In the genomic region with DNA sequence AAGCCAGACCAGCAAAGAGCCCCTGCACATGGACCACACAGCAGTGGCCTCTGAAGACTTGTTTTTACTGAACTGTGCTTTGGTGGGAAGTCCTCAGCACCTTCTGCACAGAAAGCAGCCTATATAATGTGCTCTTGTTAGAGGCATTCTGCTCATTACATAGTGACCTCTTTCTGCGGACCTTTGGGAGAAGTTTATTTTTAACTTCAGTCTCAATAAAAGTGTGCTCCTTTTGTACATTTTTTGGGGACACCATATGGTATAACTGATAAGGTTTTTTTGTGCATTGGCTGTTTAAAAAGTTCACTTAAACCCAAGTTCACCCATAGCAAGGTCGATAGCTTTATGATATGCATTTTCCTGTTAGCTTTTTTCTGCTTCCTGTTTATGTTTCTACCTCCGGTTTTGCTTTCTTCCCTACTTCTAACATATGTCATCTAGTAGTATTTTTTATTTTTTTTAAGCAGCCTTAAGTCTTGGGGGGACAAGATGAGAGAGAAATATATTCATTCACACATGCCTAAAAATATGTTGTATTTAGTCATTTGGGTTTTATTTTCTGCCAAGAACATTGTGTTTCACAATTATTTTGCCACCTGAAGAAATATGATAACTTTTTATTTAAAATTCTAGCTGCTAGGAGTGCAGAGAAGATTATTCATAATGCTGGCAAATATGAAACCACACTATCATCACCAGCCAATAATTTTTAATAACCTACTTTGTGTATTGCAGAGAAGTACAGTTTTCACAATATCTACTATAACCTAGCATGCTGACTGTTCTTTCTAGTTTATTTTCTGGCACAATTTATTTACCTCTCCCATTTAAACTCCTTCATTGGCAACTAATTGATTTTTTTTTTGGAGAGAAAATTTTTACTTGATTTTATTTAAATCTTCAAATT, we compare ENCODE assay signal across 13 cellular contexts. TPM values are rescaled to one million over a fixed set of nuclear protein-coding genes. Genes with fewer than 3 reads are reported as not detected.
DNase-seq lines count a peak whose midpoint lies in the region; ATAC-seq, FAIRE-seq and TF ChIP-seq lines count a peak whose summit lies in the region.
"Had no signal": no experiment of that assay in that cellular context is flagged by ENCODE, and none has a peak within 500 bp of the region (broad histone marks: within the 10 kb centered on the region; RNA-seq: fewer than 3 reads in every experiment).

No MANE protein-coding gene starts in this region.

- TF ChIP-seq POLR2A in GM12878 (IDR thresholded peaks at IDR 0.05; ENCODE audit: low read depth, low read length) (no peak), tibial nerve (IDR thresholded peaks at IDR 0.05) (no peak)

- H3K27me3 ChIP-seq in HL-60 (ENCODE audit: insufficient read depth, poor library complexity, severe bottlenecking) (no peaks in the 10 kb centered on the region), GM12878 (replicated peaks in 1 of 2; ENCODE audit: control insufficient read depth in 2 of 2, insufficient read depth in 2 of 2, low read length in 1 of 2) (no peaks in the 10 kb centered on the region), neutrophil (no peaks in the 10 kb centered on the region), tibial nerve (no peaks in the 10 kb centered on the region)
- H3K27me3 ChIP-seq: testis had no signal

- ATAC-seq in GM12878 (no peak), GM18858 (IDR thresholded peaks at IDR 0.05; ENCODE audit: unreplicated experiment) (no peak)

- RAD21 ChIA-PET in GM12878 (lab: Charles Lee; ENCODE audit: unreplicated experiment), result no interaction called here

- no TSS peak for BruUV-seq in GM12878 (replicated peaks; lab: Mats Ljungman, UMichigan)

- 0% methylated on average over 3 of the region's 3 CpGs for WGBS in GM12878 (ENCODE audit: insufficient coverage, insufficient replicate concordance, low lambda C conversion rate, missing lambda C conversion rate)
- WGBS in tibial nerve, 2 donors, result 11 to 13% methylated on average over 3 of the region's 3 CpGs

- no peaks in the 10 kb centered on the region for H4K20me1 ChIP-seq in GM12878 (ENCODE audit: control insufficient read depth, insufficient read depth)

- H3K36me3 ChIP-seq in GM12878 (ENCODE audit: control insufficient read depth in 2 of 2, insufficient read depth in 2 of 2, low read length in 1 of 2) (no peaks in the 10 kb centered on the region), neutrophil (peaks cover 21% of the 10 kb centered on the region), tibial nerve (no peaks in the 10 kb centered on the region)

- SMC1A ChIA-PET in GM12878 (lab: Charles Lee; ENCODE audit: uncharacterized antibody, unreplicated experiment), result interaction anchor here (0.9 to 1.6 kb wide), 3 partner anchors 14 to 81 kb away, joined by 3 read pairs; no protein-coding TSS in a partner anchor

- TF ChIP-seq RAD21 in GM12878 (IDR thresholded peaks at IDR 0.05; ENCODE audit: insufficient read depth, low read depth, low read length), result no peak

- no peaks in the 10 kb centered on the region for H3K79me2 ChIP-seq in GM12878 (ENCODE audit: control insufficient read depth, insufficient read depth, low read length)
- H3K79me2 ChIP-seq: parathyroid adenoma had no signal

- peak overlapping the region; percentile 9 for H2AFZ ChIP-seq in GM12878 (ENCODE audit: control insufficient read depth, low read depth, low read length)
- H2AFZ ChIP-seq: parathyroid adenoma had no signal

- H3K9ac ChIP-seq in GM12878 (ENCODE audit: control insufficient read depth, insufficient read depth, low read length), result no peak overlapping the region
- H3K9ac ChIP-seq: KMS-11, parathyroid adenoma had no signal

- POLR2A ChIA-PET in GM12878 (lab: Charles Lee), result no interaction called here

- no peaks in the 10 kb centered on the region for H3K4me1 ChIP-seq in GM12878 (ENCODE audit: control insufficient read depth, insufficient read depth, low read length)
- H3K4me1 ChIP-seq in neutrophil (ENCODE audit: control insufficient read depth in 1 of 2, insufficient read depth in 1 of 2, low read depth in 1 of 2, low read length in 1 of 2), result peaks cover 15 to 25% of the 10 kb centered on the region in 2 experiments
- H3K4me1 ChIP-seq in tibial nerve, result peaks cover 0 to 21% (median 0%) of the 10 kb centered on the region in 4 donors
- H3K4me1 ChIP-seq: parathyroid adenoma had no signal

- H3K27ac ChIP-seq in HL-60 (replicated peaks), result peak overlapping the region; percentile 45
- no peak overlapping the region for H3K27ac ChIP-seq in GM12878 (ENCODE audit: control insufficient read depth, insufficient read depth)
- peak overlapping the region; percentile 29 for H3K27ac ChIP-seq in neutrophil
- H3K27ac ChIP-seq in tibial nerve, result peak overlapping the region in 1 of 4 donors; percentile 59
- H3K27ac ChIP-seq: KMS-11, parathyroid adenoma, testis had no signal

- H3K4me2 ChIP-seq in GM12878 (ENCODE audit: control insufficient read depth, insufficient read depth), result no peak overlapping the region
- H3K4me2 ChIP-seq: KMS-11 had no signal

- TF ChIP-seq CTCF in HL-60 (IDR thresholded peaks at IDR 0.05; ENCODE audit: insufficient read depth, low read length) (no peak), GM12878 (IDR thresholded peaks at IDR 0.05 in 2 of 3, conservative IDR thresholded peaks at IDR 0.05 in 1 of 3; ENCODE audit: control insufficient read depth in 2 of 3, extremely low read depth in 1 of 3, insufficient read depth in 1 of 3, low read depth in 3 of 3, low read length in 3 of 3) (no peak), neutrophil (IDR thresholded peaks at IDR 0.05) (no peak), tibial nerve (IDR thresholded peaks at IDR 0.05) (no peak)

- H3K9me3 ChIP-seq in GM12878 (replicated peaks; ENCODE audit: control insufficient read depth, insufficient read depth, low read length), result no peaks in the 10 kb centered on the region
- no peaks in the 10 kb centered on the region for H3K9me3 ChIP-seq in neutrophil
- H3K9me3 ChIP-seq in tibial nerve, result no peaks in the 10 kb centered on the region
- H3K9me3 ChIP-seq: testis had no signal

- no peak for TF ChIP-seq EP300 in GM12878 (IDR thresholded peaks at IDR 0.05; ENCODE audit: borderline replicate concordance in 1 of 2, control insufficient read depth in 1 of 2, low read depth in 2 of 2, low read length in 2 of 2)
- TF ChIP-seq EP300 in tibial nerve (IDR thresholded peaks at IDR 0.05), result no peak

- in situ Hi-C loops in GM12878 (cut with MboI), result no loop called here

- H3K4me3 ChIP-seq in HL-60 (replicated peaks; ENCODE audit: insufficient read depth, low read length) (no peak overlapping the region), GM12878 (no peak overlapping the region), neutrophil (ENCODE audit: low read depth in 1 of 2, low read length in 1 of 2) (no peak overlapping the region), tibial nerve (no peak overlapping the region)
- H3K4me3 ChIP-seq: testis had no signal

- DNase-seq in NCI-H2227 treated with DMSO at 0.1 percent for 48 hours (lab: John Stamatoyannopoulos, UW) (peak; percentile 9), NCI-H2227 (lab: John Stamatoyannopoulos, UW; ENCODE audit: unreplicated experiment) (no peak), HL-60 (ENCODE audit: low read depth in 1 of 2, low spot score in 1 of 2) (peak in 1 of 2 experiments; percentile 7), GM12878 (ENCODE audit: low read depth, low spot score) (no peak), tibial nerve (ENCODE audit: low spot score in 2 of 2) (no peak), DMS153 (lab: John Stamatoyannopoulos, UW) (no peak)
- DNase-seq: 8988T, testis had no signal

- no peak for FAIRE-seq in GM12878 (lab: Jason Lieb, UNC)
- FAIRE-seq: G401.6 had no signal

- CTCF ChIA-PET in GM12878 (lab: Yijun Ruan, JAX), result interaction anchor here (1.2 to 2.2 kb wide), 3 partner anchors 10 to 72 kb away, joined by 3 to 6 read pairs (median 3); no protein-coding TSS in a partner anchor

- intact Hi-C loops in GM12878 (cut with micrococcal nuclease; ENCODE audit: unreplicated experiment), result no loop called here

TF ChIP-seq in GM12878, 131 proteins besides CTCF, POLR2A, EP300 and RAD21:
- TF ChIP-seq ZZZ3 (IDR thresholded peaks at IDR 0.05; ENCODE audit: control insufficient read depth, insufficient read length, low read depth) (no peak), SMAD5 (IDR thresholded peaks at IDR 0.05; ENCODE audit: low read depth) (no peak)
- TF ChIP-seq, protein P1, sequence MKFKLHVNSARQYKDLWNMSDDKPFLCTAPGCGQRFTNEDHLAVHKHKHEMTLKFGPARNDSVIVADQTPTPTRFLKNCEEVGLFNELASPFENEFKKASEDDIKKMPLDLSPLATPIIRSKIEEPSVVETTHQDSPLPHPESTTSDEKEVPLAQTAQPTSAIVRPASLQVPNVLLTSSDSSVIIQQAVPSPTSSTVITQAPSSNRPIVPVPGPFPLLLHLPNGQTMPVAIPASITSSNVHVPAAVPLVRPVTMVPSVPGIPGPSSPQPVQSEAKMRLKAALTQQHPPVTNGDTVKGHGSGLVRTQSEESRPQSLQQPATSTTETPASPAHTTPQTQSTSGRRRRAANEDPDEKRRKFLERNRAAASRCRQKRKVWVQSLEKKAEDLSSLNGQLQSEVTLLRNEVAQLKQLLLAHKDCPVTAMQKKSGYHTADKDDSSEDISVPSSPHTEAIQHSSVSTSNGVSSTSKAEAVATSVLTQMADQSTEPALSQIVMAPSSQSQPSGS (IDR thresholded peaks at IDR 0.05; ENCODE audit: low read length), result no peak

RNA-seq across cellular contexts. Expression of a gene that starts 22.9 kb away (rescaled TPM):
- 16.0 and 16.6 TPM in 2 replicates for total RNA-seq in GM12878 (2013; cell fraction: nucleolus; rRNA removed)
- total RNA-seq in GM12878 (2014; rRNA removed) (3.7 and 3.8 TPM in 2 replicates), GM12878 (2014; rRNA removed; fragmentation: Illumina TruSeq; extraction: Trizol) (2.9 and 3.5 TPM in 2 replicates), GM12878 (2021) (2.2 and 2.3 TPM in 2 replicates), tibial nerve (10 to 100 TPM; 25.1 to 51.6 (median 35.6) TPM)
- 0.88 TPM for polyA plus RNA-seq in GM12878 (2011; ENCODE audit: low read depth)
- polyA plus RNA-seq in GM12878 (2011; rRNA removed) (7.8 and 9.3 TPM in 2 replicates), GM12878 (2014; fragmentation: Illumina TruSeq; extraction: Trizol) (3.1 and 3.7 TPM in 2 replicates), GM12878 (2014; fragmentation: Nextera tagmentation; extraction: Ambion mirVana) (1 to 10 TPM; 1.2 to 1.3 TPM), GM12878 (2014; rRNA removed) (2.2 and 2.7 TPM in 2 replicates), GM12878 (2016; fragmentation: Nextera tagmentation; extraction: Ambion mirVana) (1 to 10 TPM; 1.8 to 1.9 TPM)
- 4.1 and 4.6 TPM in 2 replicates for polyA plus RNA-seq in GM12878 (2011; cell fraction: cytosol; rRNA removed)
- polyA plus RNA-seq in GM12878 (2011; cell fraction: nucleus; rRNA removed), result 5.6 and 5.7 TPM in 2 replicates
- polyA plus RNA-seq in GM12878 (2012), result 1.6 and 2.3 TPM in 2 replicates
- 9.3 and 9.9 TPM in 2 replicates for polyA minus RNA-seq in GM12878 (2011; rRNA and poly(A)+ RNA removed)
- polyA minus RNA-seq in GM12878 (2011; cell fraction: cytosol; rRNA and poly(A)+ RNA removed), result 2.9 and 3.3 TPM in 2 replicates
- polyA minus RNA-seq in GM12878 (2011; cell fraction: nucleus; rRNA and poly(A)+ RNA removed), result 4.6 and 7.3 TPM in 2 replicates
